33 cellular contexts compared by ENCODE assay signal in the genomic region with DNA sequence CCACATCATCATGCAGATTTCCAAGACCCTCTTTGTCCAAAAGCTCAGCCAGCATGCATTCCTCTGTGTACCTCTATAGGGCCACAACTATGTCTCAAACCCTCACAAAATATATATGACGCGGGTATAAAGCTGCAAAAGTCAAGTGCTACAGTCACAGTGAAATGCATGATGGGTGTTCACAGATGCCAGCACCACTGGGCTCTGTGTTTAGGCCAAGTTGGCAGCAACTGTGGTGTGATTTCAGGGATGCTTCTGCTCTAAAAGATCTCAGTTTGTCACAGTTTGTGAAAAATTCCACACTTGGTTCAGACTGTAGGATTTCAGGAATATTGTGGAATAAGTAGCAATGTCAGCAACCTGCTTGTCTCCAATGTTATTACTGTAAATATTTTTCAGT. TPM values are rescaled to one million over a fixed set of nuclear protein-coding genes. Genes with fewer than 3 reads are reported as not detected.
"Had no signal": no experiment of that assay in that cellular context is flagged by ENCODE, and none has a peak within 500 bp of the region (broad histone marks: within the 10 kb centered on the region; RNA-seq: fewer than 3 reads in every experiment).

No MANE protein-coding gene starts in this region.

- H3K4me3 ChIP-seq: adrenal gland, body of pancreas, breast epithelium had no signal

- FAIRE-seq: astrocyte had no signal

- H3K9me3 ChIP-seq: adrenal gland, body of pancreas had no signal

- H3K27ac ChIP-seq: adrenal gland, body of pancreas, brain microvascular endothelial cell, breast epithelium, VCaP had no signal

- H3K4me1 ChIP-seq: adrenal gland, body of pancreas, breast epithelium had no signal

- ATAC-seq: activated CD8-positive, alpha-beta T cell treated with anti-CD3 and anti-CD28 coated beads for 36 hours; activated naive CD4-positive, alpha-beta T cell treated with anti-CD3 and anti-CD28 coated beads, Interleukin-2, amount 50 U/mL, for 72 hours; activated T-cell treated with anti-CD3 and anti-CD28 coated beads, Interleukin-2, amount 50 U/mL, for 4 hours; activated T-cell treated with anti-CD3 and anti-CD28 coated beads, Interleukin-2, amount 50 U/mL, for 72 hours; activated T-helper 17 cell treated with anti-CD3 and anti-CD28 coated beads, Interleukin-2, amount 50 U/mL, for 72 hours; body of pancreas had no signal

- DNase-seq: activated B cell treated with CpG ODN at 0.5 μM for 24 hours; activated CD4-positive, alpha-beta memory T cell treated with anti-CD3 and anti-CD28 coated beads for 36 hours; activated CD4-positive, alpha-beta T cell treated with anti-CD3 and anti-CD28 coated beads for 4 hours; activated CD4-positive, alpha-beta T cell treated with anti-CD3 and anti-CD28 coated beads, Interleukin-2, amount 10 ng/mL, durations not matched to agents 7 days and 5 days; activated CD4-positive, alpha-beta T cell treated with anti-CD3 and anti-CD28 coated beads, Interleukin-2, amount 50 U/mL, for 4 hours; activated CD4-positive, CD25-positive, alpha-beta regulatory T cell treated with anti-CD3 and anti-CD28 coated beads, Interleukin-2, amount 50 U/mL, for 72 hours; activated CD8-positive, alpha-beta memory T cell treated with anti-CD3 and anti-CD28 coated beads, Interleukin-2, amount 50 U/mL, for 4 hours; activated CD8-positive, alpha-beta T cell treated with anti-CD3 and anti-CD28 coated beads for 36 hours; activated effector memory CD4-positive, alpha-beta T cell treated with anti-CD3 and anti-CD28 coated beads, Interleukin-2, amount 50 U/mL, for 16 hours; activated gamma-delta T cell treated with Interleukin-2 at 50 U/mL for 16 hours; activated naive CD4-positive, alpha-beta T cell; activated naive CD4-positive, alpha-beta T cell treated with anti-CD3 and anti-CD28 coated beads for 36 hours; activated naive CD4-positive, alpha-beta T cell treated with anti-CD3 and anti-CD28 coated beads, Interleukin-2, amount 50 U/mL, for 16 hours; activated naive CD8-positive, alpha-beta T cell treated with anti-CD3 and anti-CD28 coated beads for 36 hours; activated T-cell treated with anti-CD3 and anti-CD28 coated beads for 4 hours; activated T-cell treated with anti-CD3 and anti-CD28 coated beads, Interleukin-2, amount 50 U/mL, for 1 hour; activated T-cell treated with anti-CD3 and anti-CD28 coated beads, Interleukin-2, amount 50 U/mL, for 4 hours; activated T-cell treated with anti-CD3 and anti-CD28 coated beads, Interleukin-2, amount 50 U/mL, for 72 hours; adrenal gland; amniotic stem cell; aorta; body of pancreas; brain microvascular endothelial cell; cerebellar nuclear complex; SW 1271; T-helper 1 cell; T-helper 2 cell; T-helper 9 cell had no signal

- H3K36me3 ChIP-seq: adrenal gland, brain microvascular endothelial cell, breast epithelium had no signal

- H3K27me3 ChIP-seq: adrenal gland, brain microvascular endothelial cell, breast epithelium had no signal

RNA-seq across cellular contexts. Expression of a gene that starts 23.9 kb away (rescaled TPM):
- total RNA-seq: astrocyte had no signal
